In the genomic region with DNA sequence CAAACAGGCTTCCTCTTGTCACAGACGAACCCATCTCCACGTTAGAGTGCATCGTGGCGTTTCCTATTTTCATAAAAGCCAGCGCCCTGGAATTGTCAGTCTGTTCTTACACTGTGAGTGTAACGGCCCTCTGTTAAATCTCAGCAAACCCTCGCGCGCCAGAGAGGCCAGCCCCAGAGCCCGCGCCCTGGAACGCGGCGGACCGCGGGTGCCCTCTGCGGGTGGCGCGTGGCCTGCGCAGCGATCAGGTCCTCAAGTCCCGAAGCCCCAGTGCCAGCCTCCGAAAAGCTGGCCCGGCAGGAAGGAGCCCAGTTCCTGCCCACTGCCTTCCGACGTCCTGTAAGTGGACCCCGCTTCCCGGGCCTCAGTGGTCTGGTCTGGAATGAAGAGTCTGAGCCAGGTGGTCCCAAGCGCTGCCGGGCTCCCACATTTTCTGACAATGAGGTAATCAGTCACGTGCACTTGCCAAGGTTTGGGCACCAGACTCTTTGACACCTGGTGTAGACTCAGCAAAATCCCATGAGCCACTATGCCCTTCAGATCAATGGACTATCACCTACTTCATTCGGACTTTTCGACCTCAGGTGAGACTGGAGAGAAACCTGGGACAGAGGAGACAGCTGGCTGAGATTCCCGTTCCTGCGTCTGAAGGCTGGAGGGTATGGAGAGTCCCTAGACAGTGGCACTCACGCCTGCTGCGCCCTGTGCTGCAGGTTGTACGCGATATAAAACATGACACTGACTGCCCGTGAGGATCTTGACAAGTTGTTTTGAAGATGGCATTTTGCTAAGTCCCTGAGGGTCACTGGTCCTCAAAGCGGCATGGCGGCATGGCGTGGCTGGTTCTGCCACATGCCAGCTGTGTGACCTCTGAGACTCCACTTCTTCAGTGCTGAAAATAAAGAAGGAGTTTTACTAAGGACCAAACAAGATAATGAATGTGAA, we compare ENCODE assay signal across 9 cellular contexts.
DNase-seq lines count a peak whose midpoint lies in the region; ATAC-seq and TF ChIP-seq lines count a peak whose summit lies in the region.
"Had no signal": no experiment of that assay in that cellular context is flagged by ENCODE, and none has a peak within 500 bp of the region (broad histone marks: within the 10 kb centered on the region; RNA-seq: fewer than 3 reads in every experiment).

No MANE protein-coding gene starts in this region.

- peak; percentile 87 for ATAC-seq in GM19467 (IDR thresholded peaks at IDR 0.05; ENCODE audit: unreplicated experiment)

- H3K27me3 Mint-ChIP-seq in activated T-helper 1 cell treated with anti-CD3 and anti-CD28 coated beads, Interleukin-12 subunit alpha, Interleukin-12 subunit beta, Interleukin-2, Interleukin-4 antibody, amounts not matched to agents 30 ng/mL and 10 ng/mL and 1 ng/mL, durations not matched to agents 14 hours and 24 hours and 36 hours (ENCODE audit: insufficient read depth): peaks cover 51% of the 10 kb centered on the region
- peaks cover 34% of the 10 kb centered on the region for H3K27me3 Mint-ChIP-seq in nephron (ENCODE audit: low read depth)
- H3K27me3 Mint-ChIP-seq in stimulated activated naive CD8-positive, alpha-beta T cell treated with anti-CD3 and anti-CD28 coated beads, Interleukin-15, Interleukin-2, amounts not matched to agents 100 ng/mL and 50 ng/mL, for 24 hours: peaks cover 38% of the 10 kb centered on the region

- in situ Hi-C loops in Caki2 (cut with HindIII; ENCODE audit: low pct_unique_long_range_greater_than_20kb, low sequenced_read_pairs): no loop called here

- DNase-seq in Caki2 (ENCODE audit: low read depth) (peak; percentile 76), HL-60 (ENCODE audit: low read depth in 1 of 2, low spot score in 1 of 2) (peak; percentile 27 to 49), fibroblast of pulmonary artery (ENCODE audit: low read depth) (peak; percentile 82)
- DNase-seq in activated T-helper 1 cell treated with anti-CD3 and anti-CD28 coated beads, Interleukin-12 subunit alpha, Interleukin-12 subunit beta, Interleukin-2, Interleukin-4 antibody, amounts not matched to agents 30 ng/mL and 10 ng/mL and 1 ng/mL, durations not matched to agents 14 hours and 24 hours and 36 hours (ENCODE audit: low spot score): peak; percentile 57

- peak overlapping the region; percentile 85 for H3K4me3 Mint-ChIP-seq in activated T-helper 1 cell treated with anti-CD3 and anti-CD28 coated beads, Interleukin-12 subunit alpha, Interleukin-12 subunit beta, Interleukin-2, Interleukin-4 antibody, amounts not matched to agents 30 ng/mL and 10 ng/mL and 1 ng/mL, durations not matched to agents 14 hours and 24 hours and 36 hours
- peak overlapping the region; percentile 85 to 92 (median 92) for H3K4me3 Mint-ChIP-seq in nephron
- H3K4me3 Mint-ChIP-seq in stimulated activated naive CD8-positive, alpha-beta T cell treated with anti-CD3 and anti-CD28 coated beads, Interleukin-15, Interleukin-2, amounts not matched to agents 100 ng/mL and 50 ng/mL, for 24 hours: peak overlapping the region; percentile 82

- TF ChIP-seq CTCF in HL-60 (IDR thresholded peaks at IDR 0.05; ENCODE audit: insufficient read depth, low read length) (peak; percentile 50), fibroblast of pulmonary artery (IDR thresholded peaks at IDR 0.05; ENCODE audit: low read length, missing control alignments) (peak; percentile 63), nephron (IDR thresholded peaks at IDR 0.05; ENCODE audit: unreplicated experiment in 3 of 3) (peak; percentile 71 to 82 (median 81))

- H3K4me3 ChIP-seq in HL-60 (replicated peaks; ENCODE audit: insufficient read depth, low read length) (no peak overlapping the region), fibroblast of pulmonary artery (replicated peaks; ENCODE audit: low read depth, low read length) (peak overlapping the region; percentile 60)

- no peak overlapping the region for H3K27ac ChIP-seq in HL-60 (replicated peaks)
- H3K27ac ChIP-seq: neutrophil had no signal

- peaks cover 27% of the 10 kb centered on the region for H3K27me3 ChIP-seq in HL-60 (ENCODE audit: insufficient read depth, poor library complexity, severe bottlenecking)

- no peaks in the 10 kb centered on the region for H3K36me3 Mint-ChIP-seq in activated T-helper 1 cell treated with anti-CD3 and anti-CD28 coated beads, Interleukin-12 subunit alpha, Interleukin-12 subunit beta, Interleukin-2, Interleukin-4 antibody, amounts not matched to agents 30 ng/mL and 10 ng/mL and 1 ng/mL, durations not matched to agents 14 hours and 24 hours and 36 hours (ENCODE audit: low read depth)
- no peaks in the 10 kb centered on the region for H3K36me3 Mint-ChIP-seq in nephron (ENCODE audit: low read depth)
- H3K36me3 Mint-ChIP-seq in stimulated activated naive CD8-positive, alpha-beta T cell treated with anti-CD3 and anti-CD28 coated beads, Interleukin-15, Interleukin-2, amounts not matched to agents 100 ng/mL and 50 ng/mL, for 24 hours (ENCODE audit: low read depth): no peaks in the 10 kb centered on the region

- H3K9me3 Mint-ChIP-seq in activated T-helper 1 cell treated with anti-CD3 and anti-CD28 coated beads, Interleukin-12 subunit alpha, Interleukin-12 subunit beta, Interleukin-2, Interleukin-4 antibody, amounts not matched to agents 30 ng/mL and 10 ng/mL and 1 ng/mL, durations not matched to agents 14 hours and 24 hours and 36 hours: no peaks in the 10 kb centered on the region
- H3K9me3 Mint-ChIP-seq in nephron: no peaks in the 10 kb centered on the region
- no peaks in the 10 kb centered on the region for H3K9me3 Mint-ChIP-seq in stimulated activated naive CD8-positive, alpha-beta T cell treated with anti-CD3 and anti-CD28 coated beads, Interleukin-15, Interleukin-2, amounts not matched to agents 100 ng/mL and 50 ng/mL, for 24 hours

- H3K4me1 Mint-ChIP-seq in activated T-helper 1 cell treated with anti-CD3 and anti-CD28 coated beads, Interleukin-12 subunit alpha, Interleukin-12 subunit beta, Interleukin-2, Interleukin-4 antibody, amounts not matched to agents 30 ng/mL and 10 ng/mL and 1 ng/mL, durations not matched to agents 14 hours and 24 hours and 36 hours (ENCODE audit: low read depth): peaks cover 12% of the 10 kb centered on the region
- H3K4me1 Mint-ChIP-seq in nephron: peaks cover 5% of the 10 kb centered on the region
- peaks cover 9% of the 10 kb centered on the region for H3K4me1 Mint-ChIP-seq in stimulated activated naive CD8-positive, alpha-beta T cell treated with anti-CD3 and anti-CD28 coated beads, Interleukin-15, Interleukin-2, amounts not matched to agents 100 ng/mL and 50 ng/mL, for 24 hours (ENCODE audit: low read depth)

- intact Hi-C loops in activated T-helper 1 cell treated with anti-CD3 and anti-CD28 coated beads, Interleukin-12 subunit alpha, Interleukin-12 subunit beta, Interleukin-2, Interleukin-4 antibody, amounts not matched to agents 30 ng/mL and 10 ng/mL and 1 ng/mL, durations not matched to agents 14 hours and 24 hours and 36 hours (cut with micrococcal nuclease): loop anchor here (1.0 to 10.0 kb wide), 6 partner anchors 121 to 496 kb away; a partner anchor contains a TSS

- H3K27ac Mint-ChIP-seq in activated T-helper 1 cell treated with anti-CD3 and anti-CD28 coated beads, Interleukin-12 subunit alpha, Interleukin-12 subunit beta, Interleukin-2, Interleukin-4 antibody, amounts not matched to agents 30 ng/mL and 10 ng/mL and 1 ng/mL, durations not matched to agents 14 hours and 24 hours and 36 hours: peak overlapping the region; percentile 53
- H3K27ac Mint-ChIP-seq in nephron: peak overlapping the region; percentile 72 to 90 (median 86)
- no peak overlapping the region for H3K27ac Mint-ChIP-seq in stimulated activated naive CD8-positive, alpha-beta T cell treated with anti-CD3 and anti-CD28 coated beads, Interleukin-15, Interleukin-2, amounts not matched to agents 100 ng/mL and 50 ng/mL, for 24 hours

TF ChIP-seq in PFSK-1, 5 proteins besides CTCF, POLR2A, EP300 and RAD21:
- TF ChIP-seq FOXP2 (optimal IDR thresholded peaks at IDR 0.05; ENCODE audit: borderline replicate concordance, extremely low read depth, extremely low read length, insufficient read depth): peak; percentile 64
- TF ChIP-seq, protein P1, sequence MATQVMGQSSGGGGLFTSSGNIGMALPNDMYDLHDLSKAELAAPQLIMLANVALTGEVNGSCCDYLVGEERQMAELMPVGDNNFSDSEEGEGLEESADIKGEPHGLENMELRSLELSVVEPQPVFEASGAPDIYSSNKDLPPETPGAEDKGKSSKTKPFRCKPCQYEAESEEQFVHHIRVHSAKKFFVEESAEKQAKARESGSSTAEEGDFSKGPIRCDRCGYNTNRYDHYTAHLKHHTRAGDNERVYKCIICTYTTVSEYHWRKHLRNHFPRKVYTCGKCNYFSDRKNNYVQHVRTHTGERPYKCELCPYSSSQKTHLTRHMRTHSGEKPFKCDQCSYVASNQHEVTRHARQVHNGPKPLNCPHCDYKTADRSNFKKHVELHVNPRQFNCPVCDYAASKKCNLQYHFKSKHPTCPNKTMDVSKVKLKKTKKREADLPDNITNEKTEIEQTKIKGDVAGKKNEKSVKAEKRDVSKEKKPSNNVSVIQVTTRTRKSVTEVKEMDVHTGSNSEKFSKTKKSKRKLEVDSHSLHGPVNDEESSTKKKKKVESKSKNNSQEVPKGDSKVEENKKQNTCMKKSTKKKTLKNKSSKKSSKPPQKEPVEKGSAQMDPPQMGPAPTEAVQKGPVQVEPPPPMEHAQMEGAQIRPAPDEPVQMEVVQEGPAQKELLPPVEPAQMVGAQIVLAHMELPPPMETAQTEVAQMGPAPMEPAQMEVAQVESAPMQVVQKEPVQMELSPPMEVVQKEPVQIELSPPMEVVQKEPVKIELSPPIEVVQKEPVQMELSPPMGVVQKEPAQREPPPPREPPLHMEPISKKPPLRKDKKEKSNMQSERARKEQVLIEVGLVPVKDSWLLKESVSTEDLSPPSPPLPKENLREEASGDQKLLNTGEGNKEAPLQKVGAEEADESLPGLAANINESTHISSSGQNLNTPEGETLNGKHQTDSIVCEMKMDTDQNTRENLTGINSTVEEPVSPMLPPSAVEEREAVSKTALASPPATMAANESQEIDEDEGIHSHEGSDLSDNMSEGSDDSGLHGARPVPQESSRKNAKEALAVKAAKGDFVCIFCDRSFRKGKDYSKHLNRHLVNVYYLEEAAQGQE (IDR thresholded peaks at IDR 0.05; ENCODE audit: insufficient read depth in 1 of 2, low read depth in 2 of 2, low read length in 2 of 2): no peak
